ENCODE assay signal across 1 cellular context in the genomic region with DNA sequence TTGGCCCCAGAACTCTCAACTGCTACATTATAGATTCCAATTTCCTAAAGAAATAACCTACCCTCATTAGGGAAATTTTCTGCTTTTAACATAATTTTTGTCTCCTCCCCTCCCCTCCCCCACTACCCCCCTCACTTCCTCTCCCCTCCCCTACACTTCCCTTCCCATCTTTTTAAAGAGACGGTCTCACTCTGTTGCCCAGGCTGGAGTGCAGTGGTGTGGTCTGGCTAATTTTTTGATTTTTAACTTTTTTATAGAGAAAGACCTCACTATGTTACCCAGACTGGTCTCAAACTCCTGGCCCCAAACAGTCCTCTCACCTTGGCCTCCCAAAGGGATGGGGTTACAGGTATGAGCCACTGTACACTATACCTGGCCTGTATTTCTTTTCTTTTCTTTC.
TF ChIP-seq lines count a peak whose summit lies in the region.

No MANE protein-coding gene starts in this region.

TF ChIP-seq in K562, 482 proteins besides CTCF, POLR2A, EP300 and RAD21:
- TF ChIP-seq, protein P1, sequence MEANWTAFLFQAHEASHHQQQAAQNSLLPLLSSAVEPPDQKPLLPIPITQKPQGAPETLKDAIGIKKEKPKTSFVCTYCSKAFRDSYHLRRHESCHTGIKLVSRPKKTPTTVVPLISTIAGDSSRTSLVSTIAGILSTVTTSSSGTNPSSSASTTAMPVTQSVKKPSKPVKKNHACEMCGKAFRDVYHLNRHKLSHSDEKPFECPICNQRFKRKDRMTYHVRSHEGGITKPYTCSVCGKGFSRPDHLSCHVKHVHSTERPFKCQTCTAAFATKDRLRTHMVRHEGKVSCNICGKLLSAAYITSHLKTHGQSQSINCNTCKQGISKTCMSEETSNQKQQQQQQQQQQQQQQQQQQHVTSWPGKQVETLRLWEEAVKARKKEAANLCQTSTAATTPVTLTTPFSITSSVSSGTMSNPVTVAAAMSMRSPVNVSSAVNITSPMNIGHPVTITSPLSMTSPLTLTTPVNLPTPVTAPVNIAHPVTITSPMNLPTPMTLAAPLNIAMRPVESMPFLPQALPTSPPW (CRISPR knock-in tag; IDR thresholded peaks at IDR 0.05): peak; percentile 33; the same call in 1 of the 2 replicates
- TF ChIP-seq, protein P2, sequence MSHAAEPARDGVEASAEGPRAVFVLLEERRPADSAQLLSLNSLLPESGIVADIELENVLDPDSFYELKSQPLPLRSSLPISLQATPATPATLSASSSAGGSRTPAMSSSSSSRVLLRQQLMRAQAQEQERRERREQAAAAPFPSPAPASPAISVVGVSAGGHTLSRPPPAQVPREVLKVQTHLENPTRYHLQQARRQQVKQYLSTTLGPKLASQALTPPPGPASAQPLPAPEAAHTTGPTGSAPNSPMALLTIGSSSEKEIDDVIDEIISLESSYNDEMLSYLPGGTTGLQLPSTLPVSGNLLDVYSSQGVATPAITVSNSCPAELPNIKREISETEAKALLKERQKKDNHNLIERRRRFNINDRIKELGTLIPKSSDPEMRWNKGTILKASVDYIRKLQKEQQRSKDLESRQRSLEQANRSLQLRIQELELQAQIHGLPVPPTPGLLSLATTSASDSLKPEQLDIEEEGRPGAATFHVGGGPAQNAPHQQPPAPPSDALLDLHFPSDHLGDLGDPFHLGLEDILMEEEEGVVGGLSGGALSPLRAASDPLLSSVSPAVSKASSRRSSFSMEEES (CRISPR knock-in tag; IDR thresholded peaks at IDR 0.05): no peak
- no peak for TF ChIP-seq ILF3 (IDR thresholded peaks at IDR 0.05; ENCODE audit: borderline replicate concordance)
- TF ChIP-seq, protein P3, sequence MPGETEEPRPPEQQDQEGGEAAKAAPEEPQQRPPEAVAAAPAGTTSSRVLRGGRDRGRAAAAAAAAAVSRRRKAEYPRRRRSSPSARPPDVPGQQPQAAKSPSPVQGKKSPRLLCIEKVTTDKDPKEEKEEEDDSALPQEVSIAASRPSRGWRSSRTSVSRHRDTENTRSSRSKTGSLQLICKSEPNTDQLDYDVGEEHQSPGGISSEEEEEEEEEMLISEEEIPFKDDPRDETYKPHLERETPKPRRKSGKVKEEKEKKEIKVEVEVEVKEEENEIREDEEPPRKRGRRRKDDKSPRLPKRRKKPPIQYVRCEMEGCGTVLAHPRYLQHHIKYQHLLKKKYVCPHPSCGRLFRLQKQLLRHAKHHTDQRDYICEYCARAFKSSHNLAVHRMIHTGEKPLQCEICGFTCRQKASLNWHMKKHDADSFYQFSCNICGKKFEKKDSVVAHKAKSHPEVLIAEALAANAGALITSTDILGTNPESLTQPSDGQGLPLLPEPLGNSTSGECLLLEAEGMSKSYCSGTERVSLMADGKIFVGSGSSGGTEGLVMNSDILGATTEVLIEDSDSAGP (CRISPR knock-in tag; IDR thresholded peaks at IDR 0.05): peak; percentile 58; the same call in 1 of the 2 replicates
TF ChIP-seq in K562: peak in this region for 2.
